Comparison of ENCODE assay signal across 7 cellular contexts in the genomic region with DNA sequence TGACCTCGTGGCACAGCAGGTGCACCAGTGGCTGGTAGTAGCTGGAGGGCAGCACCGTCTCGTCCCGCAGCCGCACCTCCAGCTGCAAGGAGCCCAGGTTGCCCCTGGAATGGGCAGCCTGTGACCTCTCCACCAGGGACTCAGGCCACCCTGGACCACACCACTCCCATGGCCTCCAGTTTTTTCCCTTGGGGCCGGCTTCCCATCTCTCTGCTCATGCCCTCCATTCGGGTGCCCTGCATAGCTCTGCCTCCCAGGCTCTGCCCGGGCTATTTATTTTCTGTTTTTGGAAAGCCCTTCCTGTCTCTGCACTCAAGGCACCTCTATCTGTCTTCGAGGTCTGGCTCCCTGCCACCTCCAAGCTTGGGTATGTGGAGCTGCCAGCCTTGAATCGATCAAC. TPM values are rescaled to one million over a fixed set of nuclear protein-coding genes. Genes with fewer than 3 reads are reported as not detected.
DNase-seq lines count a peak whose midpoint lies in the region; ATAC-seq and TF ChIP-seq lines count a peak whose summit lies in the region.
"Not testable (repeated sequence)": the region's sequence is repeated elsewhere in the genome, so short reads cannot be mapped to it uniquely, and the experiment has no call there.

No MANE protein-coding gene starts in this region.

- H2AFZ ChIP-seq in Karpas-422 (ENCODE audit: low read length): not testable (repeated sequence)

- not testable (repeated sequence) for H3K4me3 Mint-ChIP-seq in natural killer cell

- H3K36me3 ChIP-seq in Karpas-422 (ENCODE audit: insufficient read depth, low read length); left lung; spleen: not testable (repeated sequence)

- not testable (repeated sequence) for H3K27ac Mint-ChIP-seq in natural killer cell

- not testable (repeated sequence) for H3K9me3 ChIP-seq in Karpas-422 (ENCODE audit: low read length); left lung; spleen

- H3K27me3 ChIP-seq in Karpas-422 (ENCODE audit: low read length); left lung; spleen (replicated peaks in 1 of 7): not testable (repeated sequence)

- WGBS in spleen, 5 donors: 71 to 90% (median 78%) methylated on average over 3 of the region's 10 CpGs

- not testable (repeated sequence) for ATAC-seq in left ventricle myocardium superior, left lung, natural killer cell

- not testable (repeated sequence) for H3K27me3 Mint-ChIP-seq in natural killer cell (ENCODE audit: low read depth in 2 of 2)

- peak; percentile 20 for DNase-seq in Karpas-422
- DNase-seq in activated CD8-positive, alpha-beta memory T cell treated with anti-CD3 and anti-CD28 coated beads for 24 hours: peak; percentile 57
- peak; percentile 49 for DNase-seq in coronary artery (ENCODE audit: low spot score)
- peak; percentile 17 for DNase-seq in left ventricle myocardium superior
- DNase-seq in left lung: peak; percentile 24 to 27
- peak; percentile 17 for DNase-seq in natural killer cell
- DNase-seq in spleen: peak; percentile 19

- intact Hi-C loops in left ventricle myocardium superior (cut with micrococcal nuclease); left lung (cut with DNase I); natural killer cell (cut with micrococcal nuclease); spleen (cut with DNase I; ENCODE audit: low total_unique reads): not testable (repeated sequence)

- H4K20me1 ChIP-seq in Karpas-422 (ENCODE audit: insufficient read depth, low read depth, low read length): not testable (repeated sequence)

- not testable (repeated sequence) for H3K79me2 ChIP-seq in Karpas-422 (ENCODE audit: low read length)

- H3K9me3 Mint-ChIP-seq in natural killer cell: not testable (repeated sequence)

- H3K9ac ChIP-seq in Karpas-422 (ENCODE audit: low read length): not testable (repeated sequence)

- TF ChIP-seq CTCF in coronary artery (IDR thresholded peaks at IDR 0.05); left lung (IDR thresholded peaks at IDR 0.05); natural killer cell (IDR thresholded peaks at IDR 0.05); spleen (IDR thresholded peaks at IDR 0.05 in 8 of 11, conservative IDR thresholded peaks at IDR 0.05 in 3 of 11): not testable (repeated sequence)

- not testable (repeated sequence) for H3K4me1 Mint-ChIP-seq in natural killer cell

- not testable (repeated sequence) for TF ChIP-seq POLR2A in spleen (IDR thresholded peaks at IDR 0.05)

- H3K36me3 Mint-ChIP-seq in natural killer cell: not testable (repeated sequence)

- H3K4me1 ChIP-seq in Karpas-422 (ENCODE audit: low read length); left lung; spleen: not testable (repeated sequence)

- H3K4me2 ChIP-seq in Karpas-422 (ENCODE audit: low read depth, low read length, poor library complexity, severe bottlenecking): not testable (repeated sequence)

- not testable (repeated sequence) for H3K9me2 ChIP-seq in Karpas-422 (replicated peaks; ENCODE audit: insufficient read depth, low read length)

- H3K27ac ChIP-seq in Karpas-422 (ENCODE audit: low read length); coronary artery; left lung; spleen: not testable (repeated sequence)

- not testable (repeated sequence) for H3K4me3 ChIP-seq in Karpas-422 (ENCODE audit: low read length); coronary artery; left lung; spleen

RNA-seq across cellular contexts. Expression of gene POLR2J, which starts 18.1 kb away (rescaled TPM):
- total RNA-seq in Karpas-422 (2014; rRNA removed; shearing (Covaris generic); ENCODE audit: low replicate concordance): 53.1 and 60.7 TPM in 2 replicates
- total RNA-seq in left ventricle myocardium superior (49.6 TPM), left lung (10 to 100 TPM; 30.5 to 39.0 TPM), natural killer cell (10 to 100 TPM; 35.3 to 44.5 (median 44.5) TPM), spleen (10 to 100 TPM in 6 of 7 donors, 1 to 10 TPM in 1; 8.4 to 34.5 (median 30.8) TPM)
- 10 to 100 TPM; 95.6 to 98.8 (median 96.4) TPM for polyA plus RNA-seq in spleen

RNA-seq across cellular contexts. Expression of gene RASA4B, which starts 20.7 kb away (rescaled TPM):
- 2.4 and 5.6 TPM in 2 replicates for total RNA-seq in Karpas-422 (2014; rRNA removed; shearing (Covaris generic); ENCODE audit: low replicate concordance)
- total RNA-seq in left ventricle myocardium superior (7.5 TPM), left lung (10 to 100 TPM; 18.1 to 18.5 TPM), natural killer cell (10 to 100 TPM in 2 of 3 donors, 1 to 10 TPM in 1; 2.4 to 14.3 (median 12.3) TPM), spleen (10 to 100 TPM; 16.7 to 50.5 (median 22.7) TPM)
- 10 to 100 TPM; 18.5 to 42.2 (median 24.6) TPM for polyA plus RNA-seq in spleen

RNA-seq across cellular contexts. Expression of gene LRWD1, which starts 32.1 kb away (rescaled TPM):
- 15.2 and 24.9 TPM in 2 replicates for total RNA-seq in Karpas-422 (2014; rRNA removed; shearing (Covaris generic); ENCODE audit: low replicate concordance)
- total RNA-seq in left ventricle myocardium superior (10.4 TPM), left lung (10 to 100 TPM; 12.9 to 16.6 TPM), natural killer cell (10 to 100 TPM; 20.0 to 24.1 (median 20.4) TPM), spleen (10 to 100 TPM; 19.9 to 42.2 (median 24.1) TPM)
- polyA plus RNA-seq in spleen: 10 to 100 TPM; 22.1 to 37.3 (median 33.7) TPM

RNA-seq across cellular contexts. Expression of gene ALKBH4, which starts 32.2 kb away (rescaled TPM):
- total RNA-seq in Karpas-422 (2014; rRNA removed; shearing (Covaris generic); ENCODE audit: low replicate concordance): 3.7 and 11.9 TPM in 2 replicates
- total RNA-seq in left ventricle myocardium superior (4.5 TPM), left lung (1 to 10 TPM; 8.6 to 9.5 TPM), natural killer cell (1 to 10 TPM; 4.1 to 9.2 (median 9.1) TPM), spleen (10 to 100 TPM in 6 of 7 donors, 1 to 10 TPM in 1; 9.6 to 15.1 (median 10.7) TPM)
- 10 to 100 TPM in 1 of 3 donors, 1 to 10 TPM in 2; 9.0 to 11.1 (median 9.2) TPM for polyA plus RNA-seq in spleen

RNA-seq across cellular contexts. Expression of gene UPK3BL2, which starts 46.6 kb away (rescaled TPM):
- 19.8 and 49.4 TPM in 2 replicates for total RNA-seq in Karpas-422 (2014; rRNA removed; shearing (Covaris generic); ENCODE audit: low replicate concordance)
- total RNA-seq in left ventricle myocardium superior: 2.9 TPM
- 10 to 100 TPM; 12.7 to 22.0 TPM for total RNA-seq in left lung
- 100 to 1,000 TPM in 1 of 3 donors, 10 to 100 TPM in 2; 56.5 to 100 (median 68.5) TPM for total RNA-seq in natural killer cell
- total RNA-seq in spleen: 10 to 100 TPM; 14.2 to 31.0 (median 25.8) TPM
- polyA plus RNA-seq in spleen: 10 to 100 TPM; 11.5 to 27.4 (median 18.8) TPM
